1 cellular context compared by ENCODE assay signal in genomic region chr5:136047858-136048257, GRCh38.
TF ChIP-seq lines count a peak whose summit lies in the region.

No MANE protein-coding gene starts in this region.

TF ChIP-seq in IMR-90, 13 proteins besides CTCF, POLR2A, EP300 and RAD21:
- TF ChIP-seq CEBPB (IDR thresholded peaks at IDR 0.05; ENCODE audit: low read depth, low read length) (no peak), RFX5 (IDR thresholded peaks at IDR 0.05; ENCODE audit: low read depth, low read length) (no peak), ELK1 (IDR thresholded peaks at IDR 0.05; ENCODE audit: borderline replicate concordance, low read depth, low read length) (no peak), SMC3 (IDR thresholded peaks at IDR 0.05; ENCODE audit: low read depth, low read length) (no peak), USF2 (IDR thresholded peaks at IDR 0.05; ENCODE audit: low read depth, low read length) (no peak), NFE2L2 (IDR thresholded peaks at IDR 0.05; ENCODE audit: low read depth, low read length) (no peak)
